ENCODE assay signal across 21 cellular contexts in the genomic region with DNA sequence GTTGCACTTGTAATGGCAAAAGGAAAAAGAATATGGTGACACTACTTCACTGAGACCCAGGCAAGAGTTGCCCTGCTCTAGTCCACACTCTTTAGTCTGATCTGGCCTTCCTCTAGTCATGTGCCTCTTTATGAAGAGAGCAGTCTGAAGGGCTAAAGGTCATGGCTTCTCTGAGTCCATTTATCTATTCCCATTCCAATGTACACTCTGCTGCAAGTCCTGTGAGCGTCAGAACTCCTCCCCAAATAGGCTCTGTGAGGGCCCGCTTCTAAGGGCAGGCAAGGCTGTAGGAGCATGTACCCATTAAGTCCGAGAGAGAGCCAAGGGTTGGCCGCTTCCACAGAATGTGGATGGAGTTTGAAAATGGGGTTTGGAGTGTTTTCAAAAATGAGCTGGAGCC.
DNase-seq lines count a peak whose midpoint lies in the region; ATAC-seq, FAIRE-seq and TF ChIP-seq lines count a peak whose summit lies in the region.
"Had no signal": no experiment of that assay in that cellular context is flagged by ENCODE, and none has a peak within 500 bp of the region (broad histone marks: within the 10 kb centered on the region; RNA-seq: fewer than 3 reads in every experiment).

No MANE protein-coding gene starts in this region.

- no peaks in the 10 kb centered on the region for H3K9me3 ChIP-seq in Caco-2
- no peaks in the 10 kb centered on the region for H3K9me3 ChIP-seq in SU-DHL-6 (ENCODE audit: insufficient read depth, low read length)
- H3K9me3 ChIP-seq in HepG2 (ENCODE audit: low read length), result no peaks in the 10 kb centered on the region
- no peaks in the 10 kb centered on the region for H3K9me3 ChIP-seq in mucosa of descending colon
- no peaks in the 10 kb centered on the region for H3K9me3 ChIP-seq in Karpas-422 (ENCODE audit: low read length)
- H3K9me3 ChIP-seq: A549, BLaER1 had no signal

- no peaks in the 10 kb centered on the region for H3K9me2 ChIP-seq in SU-DHL-6 (replicated peaks; ENCODE audit: insufficient read depth, low read length)
- H3K9me2 ChIP-seq in Karpas-422 (replicated peaks; ENCODE audit: insufficient read depth, low read length), result no peaks in the 10 kb centered on the region

- H3K36me3 ChIP-seq in Caco-2 (ENCODE audit: control insufficient read depth, insufficient read depth, low read length), result 0 out of 2 replicates have a peak, but pooled peaks cover 1% of the 10 kb centered on the region
- H3K36me3 ChIP-seq in SU-DHL-6 (ENCODE audit: low read length), result no peaks in the 10 kb centered on the region
- no peaks in the 10 kb centered on the region for H3K36me3 ChIP-seq in HepG2 (replicated peaks in 1 of 2; ENCODE audit: control insufficient read depth in 1 of 2, insufficient read depth in 2 of 2, low read length in 2 of 2)
- H3K36me3 ChIP-seq in mucosa of descending colon (ENCODE audit: low read depth), result no peaks in the 10 kb centered on the region
- H3K36me3 ChIP-seq in Karpas-422 (ENCODE audit: insufficient read depth, low read length), result no peaks in the 10 kb centered on the region
- H3K36me3 ChIP-seq: BLaER1 had no signal

- DNase-seq in Caco-2 (no peak), HepG2 (ENCODE audit: low spot score) (peak; percentile 86), mucosa of descending colon (no peak), NCI-H2029 (lab: John Stamatoyannopoulos, UW) (no peak), NCI-H69 (lab: John Stamatoyannopoulos, UW) (no peak), Karpas-422 (no peak), GM10248 (ENCODE audit: extremely low spot score) (no peak)
- DNase-seq: AML-193; Calu3; CD4-positive, alpha-beta memory T cell; DMS79 treated with DMSO at 0.1 percent for 48 hours; GF-D8; H9 had no signal

- H3K4me1 ChIP-seq in Caco-2, result peaks cover 32% of the 10 kb centered on the region
- H3K4me1 ChIP-seq in HepG2 (ENCODE audit: insufficient read depth, low read length), result peaks cover 46% of the 10 kb centered on the region
- H3K4me1 ChIP-seq in mucosa of descending colon (ENCODE audit: low read depth), result peaks cover 5% of the 10 kb centered on the region
- no peaks in the 10 kb centered on the region for H3K4me1 ChIP-seq in Karpas-422 (ENCODE audit: low read length)

- H3K27me3 ChIP-seq in Caco-2 (replicated peaks; ENCODE audit: control insufficient read depth, insufficient read depth, low read length) (no peaks in the 10 kb centered on the region), SU-DHL-6 (ENCODE audit: low read length) (no peaks in the 10 kb centered on the region), HepG2 (ENCODE audit: control insufficient read depth in 1 of 2, insufficient read depth in 2 of 2, low read length in 2 of 2) (no peaks in the 10 kb centered on the region), Karpas-422 (ENCODE audit: low read length) (no peaks in the 10 kb centered on the region)
- H3K27me3 ChIP-seq: BLaER1 had no signal

- no peaks in the 10 kb centered on the region for H3K36me3 Mint-ChIP-seq in Caco-2 (ENCODE audit: insufficient read depth, unreplicated experiment)
- H3K36me3 Mint-ChIP-seq: CD14-positive monocyte; CD4-positive, alpha-beta memory T cell; IgD-negative memory B cell had no signal

- TF ChIP-seq EP300 in HepG2 (IDR thresholded peaks at IDR 0.05; ENCODE audit: low read depth in 2 of 2, low read length in 2 of 2), result peak in 1 of 2 experiments; percentile 75; a peak in 2 of 4 replicates
- TF ChIP-seq EP300 in HepG2 (CRISPR knock-in tag; IDR thresholded peaks at IDR 0.05; ENCODE audit: borderline replicate concordance), result peak; percentile 39; the same call in 1 of the 2 replicates

- H3K4me1 Mint-ChIP-seq in Caco-2 (ENCODE audit: low read depth, unreplicated experiment), result peaks cover 20% of the 10 kb centered on the region
- H3K4me1 Mint-ChIP-seq: CD14-positive monocyte had no signal

- FAIRE-seq in HepG2 (lab: Jason Lieb, UNC), result peak; percentile 87
- FAIRE-seq: A549, GM12878, H1 had no signal

- H3F3A ChIP-seq in SU-DHL-6 (ENCODE audit: insufficient read depth), result no peaks in the 10 kb centered on the region

- H3K4me2 ChIP-seq in SU-DHL-6 (ENCODE audit: low read depth, low read length, poor library complexity, severe bottlenecking) (no peak overlapping the region), HepG2 (ENCODE audit: low read depth, low read length) (peak overlapping the region; percentile 28), Karpas-422 (ENCODE audit: low read depth, low read length, poor library complexity, severe bottlenecking) (no peak overlapping the region)
- H3K4me2 ChIP-seq: A549, BLaER1 had no signal

- H4K20me1 ChIP-seq in SU-DHL-6 (ENCODE audit: low read depth, low read length) (no peaks in the 10 kb centered on the region), HepG2 (ENCODE audit: insufficient read depth, low read length) (no peaks in the 10 kb centered on the region), Karpas-422 (ENCODE audit: insufficient read depth, low read depth, low read length) (no peaks in the 10 kb centered on the region)
- H4K20me1 ChIP-seq: BLaER1 had no signal

- intact Hi-C loops in Caco-2 (cut with micrococcal nuclease; ENCODE audit: unreplicated experiment) (loop anchor here (5.0 kb wide), 1 partner anchor 205 kb away; no protein-coding TSS in a partner anchor), HepG2 (cut with micrococcal nuclease; ENCODE audit: unreplicated experiment) (loop anchor here (2.0 kb wide), 1 partner anchor 21 kb away; no protein-coding TSS in a partner anchor), mucosa of descending colon (cut with DNase I, micrococcal nuclease) (no loop called here)

- peaks cover 9% of the 10 kb centered on the region for H3K9me3 Mint-ChIP-seq in Caco-2 (ENCODE audit: unreplicated experiment)
- H3K9me3 Mint-ChIP-seq: CD4-positive, alpha-beta memory T cell; H9; IgD-negative memory B cell had no signal

- no peak overlapping the region for H3K4me3 Mint-ChIP-seq in Caco-2 (ENCODE audit: unreplicated experiment)
- H3K4me3 Mint-ChIP-seq: CD14-positive monocyte; CD4-positive, alpha-beta memory T cell; H9; IgD-negative memory B cell had no signal

- 14% methylated on average over 4 of the region's 4 CpGs for WGBS in HepG2 (ENCODE audit: low lambda C conversion rate)

- TF ChIP-seq CTCF in Caco-2 (IDR thresholded peaks at IDR 0.05; ENCODE audit: insufficient read depth in 1 of 2, low read depth in 1 of 2, low read length in 1 of 2, severe bottlenecking in 1 of 2, unreplicated experiment in 1 of 2) (no peak), SU-DHL-6 (IDR thresholded peaks at IDR 0.05; ENCODE audit: insufficient read depth, low read length, poor library complexity, severe bottlenecking) (no peak), HepG2 (CRISPR knock-in tag; IDR thresholded peaks at IDR 0.05) (no peak), mucosa of descending colon (IDR thresholded peaks at IDR 0.05) (no peak), GM10248 (IDR thresholded peaks at IDR 0.05; ENCODE audit: control extremely low read depth, extremely low read depth, low read depth, missing control alignments) (no peak)

- CTCF ChIA-PET in Caco-2 (lab: Charles Lee) (no interaction called here), HepG2 (lab: Yijun Ruan, JAX; ENCODE audit: low intra/inter-chr PET ratio, low total read pairs) (no interaction called here), GM10248 (lab: Yijun Ruan, JAX) (interaction anchor here (1.3 kb wide), 1 partner anchor 10 kb away, joined by 3 read pairs; no protein-coding TSS in a partner anchor)

- H2AFZ ChIP-seq in SU-DHL-6 (ENCODE audit: low read depth, low read length, severe bottlenecking) (peak overlapping the region; percentile 2), HepG2 (ENCODE audit: low read length) (no peak overlapping the region), Karpas-422 (ENCODE audit: low read length) (no peak overlapping the region)

- H3K27ac Mint-ChIP-seq in Caco-2 (ENCODE audit: unreplicated experiment), result peak overlapping the region; percentile 31
- H3K27ac Mint-ChIP-seq: CD14-positive monocyte; CD4-positive, alpha-beta memory T cell; H9; IgD-negative memory B cell had no signal

- TF ChIP-seq POLR2A in HepG2 (IDR thresholded peaks at IDR 0.05; ENCODE audit: insufficient read depth in 1 of 2, low read depth in 2 of 2, low read length in 2 of 2), result no peak

- H3K4me3 ChIP-seq in Caco-2 (ENCODE audit: low read depth, low read length) (no peak overlapping the region), SU-DHL-6 (ENCODE audit: insufficient read depth, low read length, poor library complexity, severe bottlenecking) (no peak overlapping the region), HepG2 (replicated peaks in 1 of 3; ENCODE audit: insufficient read depth in 1 of 3, low read depth in 2 of 3, low read length in 3 of 3) (no peak overlapping the region), mucosa of descending colon (no peak overlapping the region), Karpas-422 (ENCODE audit: low read length) (no peak overlapping the region)
- H3K4me3 ChIP-seq: A549, BLaER1, GM12878 had no signal

- no peaks in the 10 kb centered on the region for H3K27me3 Mint-ChIP-seq in Caco-2 (ENCODE audit: insufficient read depth, unreplicated experiment)
- H3K27me3 Mint-ChIP-seq: CD4-positive, alpha-beta memory T cell; IgD-negative memory B cell had no signal

- H3K27ac ChIP-seq in SU-DHL-6 (ENCODE audit: low read depth, low read length) (no peak overlapping the region), HepG2 (ENCODE audit: extremely low read length, insufficient read depth, low read length) (no peak overlapping the region), Karpas-422 (ENCODE audit: low read length) (no peak overlapping the region)
- H3K27ac ChIP-seq: 22Rv1, A549, BLaER1 had no signal

- BruUV-seq in Caco-2 (replicated peaks; lab: Mats Ljungman, UMichigan) (no TSS peak), HepG2 (replicated peaks; lab: Mats Ljungman, UMichigan) (no TSS peak)

- ATAC-seq in HepG2 (peak; percentile 96), mucosa of descending colon (peak; percentile 27)
- ATAC-seq: A549, GM12878 had no signal

- H3K79me2 ChIP-seq in SU-DHL-6 (ENCODE audit: insufficient read depth, low read length), result no peaks in the 10 kb centered on the region
- no peaks in the 10 kb centered on the region for H3K79me2 ChIP-seq in HepG2 (ENCODE audit: insufficient read depth, low read length)
- H3K79me2 ChIP-seq in Karpas-422 (ENCODE audit: low read length), result no peaks in the 10 kb centered on the region

- H3K9ac ChIP-seq in SU-DHL-6 (ENCODE audit: low read length) (no peak overlapping the region), HepG2 (ENCODE audit: insufficient read depth, low read depth, low read length) (no peak overlapping the region), Karpas-422 (ENCODE audit: low read length) (no peak overlapping the region)
- H3K9ac ChIP-seq: BLaER1 had no signal

- in situ Hi-C loops in HepG2 (cut with HindIII; ENCODE audit: extremely low pct_ligation_motif_present, low pct_unique_long_range_greater_than_20kb), result no loop called here

- no peak for TF ChIP-seq RAD21 in HepG2 (CRISPR knock-in tag; IDR thresholded peaks at IDR 0.05)

- POLR2A ChIA-PET in Caco-2 (lab: Charles Lee), result no interaction called here
- POLR2A ChIA-PET in HepG2 (lab: Yijun Ruan, JAX), result no interaction called here
- POLR2A ChIA-PET in GM10248 (lab: Yijun Ruan, JAX), result no interaction called here

TF ChIP-seq in HepG2, 621 proteins besides CTCF, POLR2A, EP300 and RAD21 (continues in another document):
- peak; percentile 96 for TF ChIP-seq HNF4A (CRISPR knock-in tag; IDR thresholded peaks at IDR 0.05)

Comparison
In these comparisons a context has a peak if more than half of its experiments do, and no peak if none do; other contexts are left out.
1. intact Hi-C loops: an anchor here in Caco-2 (5.0 kb wide) and HepG2 (2.0 kb wide); none called in mucosa of descending colon.